ENCODE assay signal across 24 cellular contexts in genomic region chr2:39241588-39241987, GRCh38. TPM values are rescaled to one million over a fixed set of nuclear protein-coding genes. Genes with fewer than 3 reads are reported as not detected.
A peak's percentile ranks its signal among the peaks of the same experiment; 100 is the strongest.
DNase-seq lines count a peak whose midpoint lies in the region; ATAC-seq, FAIRE-seq and TF ChIP-seq lines count a peak whose summit lies in the region.
"Had no signal": no experiment of that assay in that cellular context is flagged by ENCODE, and none has a peak within 500 bp of the region (broad histone marks: within the 10 kb centered on the region; RNA-seq: fewer than 3 reads in every experiment).

No MANE protein-coding gene starts in this region.

- DNase-seq in Right ventricle myocardium inferior (ENCODE audit: missing footprints) (no peak), cardiac septum (ENCODE audit: low spot score) (no peak), dermis microvascular lymphatic vessel endothelial cell (ENCODE audit: low read depth in 2 of 2) (peak; percentile 39 to 60), lung microvascular endothelial cell (ENCODE audit: low read depth in 2 of 2) (peak; percentile 1 to 75), GM12892 (ENCODE audit: insufficient read length) (no peak), natural killer cell (no peak)
- DNase-seq in CD4-positive, alpha-beta memory T cell: no peak
- DNase-seq: BE2C, COR-L47, DMS 273 treated with DMSO at 0.1 percent for 48 hours, DMS79 treated with DMSO at 0.1 percent for 48 hours, GOT3, Karpas-422, NCI-H1694 treated with DMSO at 0.1 percent for 48 hours, NCI-H2081 treated with DMSO at 0.1 percent for 48 hours, NCI-H446 treated with DMSO at 0.1 percent for 48 hours, NCI-H526 treated with DMSO at 0.1 percent for 48 hours, PC-9, RPMI8226 had no signal

- TF ChIP-seq POLR2A in GM12892 (IDR thresholded peaks at IDR 0.05; ENCODE audit: low read depth, low read length): no peak

- no peaks in the 10 kb centered on the region for H3K27me3 Mint-ChIP-seq in natural killer cell (ENCODE audit: low read depth in 2 of 2)
- no peaks in the 10 kb centered on the region for H3K27me3 Mint-ChIP-seq in CD4-positive, alpha-beta memory T cell
- H3K27me3 Mint-ChIP-seq: IgD-negative memory B cell had no signal

- H3K4me3 ChIP-seq in HUES48 (ENCODE audit: low read depth, low read length): no peak overlapping the region
- no peak overlapping the region for H3K4me3 ChIP-seq in CD4-positive, alpha-beta memory T cell (ENCODE audit: low read length in 2 of 2)
- H3K4me3 ChIP-seq: PC-9 had no signal

- H3K36me3 Mint-ChIP-seq in natural killer cell: no peaks in the 10 kb centered on the region
- H3K36me3 Mint-ChIP-seq in CD4-positive, alpha-beta memory T cell: no peaks in the 10 kb centered on the region
- H3K36me3 Mint-ChIP-seq: IgD-negative memory B cell had no signal

- no peak overlapping the region for H3K9ac ChIP-seq in HUES48 (ENCODE audit: low read depth, low read length)

- CTCF ChIA-PET in CD4-positive, alpha-beta memory T cell (lab: Charles Lee; ENCODE audit: partially characterized antibody): interaction anchor here (1.4 kb wide), 1 partner anchor 183 kb away, joined by 3 read pairs; no protein-coding TSS in a partner anchor

- H3K4me3 Mint-ChIP-seq in natural killer cell: no peak overlapping the region
- no peak overlapping the region for H3K4me3 Mint-ChIP-seq in CD4-positive, alpha-beta memory T cell
- H3K4me3 Mint-ChIP-seq: IgD-negative memory B cell had no signal

- H3K27ac Mint-ChIP-seq in natural killer cell: no peak overlapping the region
- no peak overlapping the region for H3K27ac Mint-ChIP-seq in CD4-positive, alpha-beta memory T cell
- H3K27ac Mint-ChIP-seq: IgD-negative memory B cell had no signal

- H3K9me3 ChIP-seq in HUES48 (ENCODE audit: control insufficient read depth, insufficient read depth, low read length): peaks cover 2% of the 10 kb centered on the region; the same call in 1 of the 2 replicates
- H3K9me3 ChIP-seq in CD4-positive, alpha-beta memory T cell (ENCODE audit: control insufficient read depth in 1 of 2, low read length in 2 of 2): no peaks in the 10 kb centered on the region
- H3K9me3 ChIP-seq: BE2C had no signal

- POLR2A ChIA-PET in CD4-positive, alpha-beta memory T cell (lab: Charles Lee; ENCODE audit: partially characterized antibody): interaction anchor here (1.0 kb wide), 1 partner anchor 14 kb away, joined by 3 read pairs; no protein-coding TSS in a partner anchor

- H3K27ac ChIP-seq in HUES48 (ENCODE audit: low read depth, low read length): peak overlapping the region; percentile 48
- H3K27ac ChIP-seq in CD4-positive, alpha-beta memory T cell (ENCODE audit: low read depth, low read length): no peak overlapping the region
- H3K27ac ChIP-seq: PC-9 had no signal

- H3K36me3 ChIP-seq in HUES48 (ENCODE audit: control insufficient read depth, insufficient read depth, low read length): no peaks in the 10 kb centered on the region
- H3K36me3 ChIP-seq in CD4-positive, alpha-beta memory T cell (ENCODE audit: insufficient read depth, low read length): no peaks in the 10 kb centered on the region
- H3K36me3 ChIP-seq: BE2C had no signal

- ATAC-seq in Right ventricle myocardium inferior (peak; percentile 63), natural killer cell (no peak)
- ATAC-seq: SK-N-SH treated with all-trans-retinoic acid at 6 μM for 48 hours had no signal

- no peaks in the 10 kb centered on the region for H3K27me3 ChIP-seq in HUES48 (ENCODE audit: control insufficient read depth, insufficient read depth, low read length)
- H3K27me3 ChIP-seq in CD4-positive, alpha-beta memory T cell (ENCODE audit: insufficient read depth, low read length): no peaks in the 10 kb centered on the region
- H3K27me3 ChIP-seq: BE2C had no signal

- H3K4me1 Mint-ChIP-seq in natural killer cell: peaks cover 14 to 19% of the 10 kb centered on the region in 2 donors
- peaks cover 12 to 24% (median 17%) of the 10 kb centered on the region in 4 donors for H3K4me1 Mint-ChIP-seq in CD4-positive, alpha-beta memory T cell

- TF ChIP-seq CTCF in natural killer cell (IDR thresholded peaks at IDR 0.05): no peak

- peaks cover 12% of the 10 kb centered on the region for H3K4me1 ChIP-seq in HUES48 (ENCODE audit: control insufficient read depth, insufficient read depth, low read length)
- no peaks in the 10 kb centered on the region for H3K4me1 ChIP-seq in CD4-positive, alpha-beta memory T cell (ENCODE audit: insufficient read depth, low read length)
- H3K4me1 ChIP-seq: BE2C had no signal

- no peaks in the 10 kb centered on the region for H3K9me3 Mint-ChIP-seq in natural killer cell
- H3K9me3 Mint-ChIP-seq in CD4-positive, alpha-beta memory T cell: peaks cover 0 to 6% (median 1%) of the 10 kb centered on the region in 8 donors

- intact Hi-C loops in Right ventricle myocardium inferior (cut with DNase I): no loop called here
- intact Hi-C loops in cardiac septum (cut with DNase I): no loop called here
- intact Hi-C loops in natural killer cell (cut with micrococcal nuclease): no loop called here
- intact Hi-C loops in CD4-positive, alpha-beta memory T cell (cut with micrococcal nuclease): no loop called here

- FAIRE-seq in GM12892 (lab: Jason Lieb, UNC): no peak
- FAIRE-seq: GM18507 had no signal

RNA-seq across cellular contexts. Expression of gene CDKL4, which starts 2.2 kb away (rescaled TPM):
- total RNA-seq in Right ventricle myocardium inferior: 0.22 TPM
- total RNA-seq in cardiac septum: 0.35 TPM
- total RNA-seq in dermis microvascular lymphatic vessel endothelial cell: 0.25 and 0.64 TPM in 2 replicates
- total RNA-seq in lung microvascular endothelial cell: 0.44 and 0.79 TPM in 2 replicates
- not detected for polyA plus RNA-seq in GM12892 (2012; ENCODE audit: missing spikeins)
- total RNA-seq in natural killer cell: not detected
- under 1 TPM in 1 of 2 experiments, not detected in 1; 0.38 TPM for total RNA-seq in CD4-positive, alpha-beta memory T cell
- not detected for polyA plus RNA-seq in CD4-positive, alpha-beta memory T cell
- total RNA-seq: MCF 10A, PC-9 had no signal
- polyA plus RNA-seq: IgD-negative memory B cell had no signal

Comparison
In these comparisons a context has a peak if more than half of its experiments do, and no peak if none do; other contexts are left out.
1. DNase-seq: peak in dermis microvascular lymphatic vessel endothelial cell (2 of 2) and lung microvascular endothelial cell (2 of 2); none in Right ventricle myocardium inferior (single experiment), cardiac septum (single experiment), GM12892 (single experiment), natural killer cell (single experiment) and CD4-positive, alpha-beta memory T cell (0 of 5).